In genomic region chr17:58060596-58061191, GRCh38 we compare ENCODE assay signal across 11 cellular contexts. TPM values are rescaled to one million over a fixed set of nuclear protein-coding genes. Genes with fewer than 3 reads are reported as not detected.
A peak's percentile ranks its signal among the peaks of the same experiment; 100 is the strongest.
DNase-seq lines count a peak whose midpoint lies in the region; ATAC-seq, FAIRE-seq and TF ChIP-seq lines count a peak whose summit lies in the region.
"Had no signal": no experiment of that assay in that cellular context is flagged by ENCODE, and none has a peak within 500 bp of the region (broad histone marks: within the 10 kb centered on the region; RNA-seq: fewer than 3 reads in every experiment).

No MANE protein-coding gene starts in this region.

- intact Hi-C loops in Right ventricle myocardium inferior (cut with DNase I): no loop called here
- intact Hi-C loops in HepG2 (cut with micrococcal nuclease; ENCODE audit: unreplicated experiment): no loop called here
- intact Hi-C loops in uterus (cut with DNase I; ENCODE audit: low total_unique reads): no loop called here

- H3K4me3 ChIP-seq in right atrium auricular region (no peak overlapping the region), HepG2 (replicated peaks in 1 of 3; ENCODE audit: insufficient read depth in 1 of 3, low read depth in 2 of 3, low read length in 3 of 3) (no peak overlapping the region), uterus (no peak overlapping the region)

- 5% methylated on average over 7 of the region's 9 CpGs for WGBS in HepG2 (ENCODE audit: low lambda C conversion rate)

- TF ChIP-seq RAD21 in HepG2 (CRISPR knock-in tag; IDR thresholded peaks at IDR 0.05): no peak

- BruUV-seq in HepG2 (replicated peaks; lab: Mats Ljungman, UMichigan): no TSS peak

- H3K79me2 ChIP-seq in HepG2 (ENCODE audit: insufficient read depth, low read length): no peaks in the 10 kb centered on the region

- TF ChIP-seq EP300 in HepG2 (IDR thresholded peaks at IDR 0.05; ENCODE audit: low read depth in 2 of 2, low read length in 2 of 2) (no peak), HepG2 (CRISPR knock-in tag; IDR thresholded peaks at IDR 0.05; ENCODE audit: borderline replicate concordance) (no peak)

- POLR2A ChIA-PET in HepG2 (lab: Yijun Ruan, JAX): interaction anchor here (1.0 kb wide), 1 partner anchor 22 kb away, joined by 4 read pairs; no protein-coding TSS in a partner anchor
- POLR2A ChIA-PET in HEK293T (lab: Yijun Ruan, JAX): interaction anchor here (0.7 to 1.5 kb wide), 3 partner anchors 8 to 54 kb away, joined by 3 to 5 read pairs (median 3); partner anchors contain the start of gene SRSF1

- TF ChIP-seq POLR2A in HepG2 (IDR thresholded peaks at IDR 0.05; ENCODE audit: insufficient read depth in 1 of 2, low read depth in 2 of 2, low read length in 2 of 2) (no peak), uterus (IDR thresholded peaks at IDR 0.05) (no peak)

- peak; percentile 85 for DNase-seq in Right ventricle myocardium inferior (ENCODE audit: missing footprints)
- DNase-seq in right atrium auricular region (ENCODE audit: low spot score): no peak
- DNase-seq in cerebellum (ENCODE audit: low spot score): peak; percentile 88
- no peak for DNase-seq in HepG2 (ENCODE audit: low spot score)
- peak; percentile 45 to 56 for DNase-seq in uterus
- DNase-seq in RCC 7860 (ENCODE audit: low spot score): no peak
- no peak for DNase-seq in HEK293T (ENCODE audit: extremely low spot score)
- DNase-seq in stimulated activated CD4-positive, alpha-beta T cell treated with anti-CD3 and anti-CD28 coated beads, Interleukin-12 subunit alpha, Interleukin-12 subunit beta, amount 100 ng/mL, for 4 hours: no peak
- DNase-seq: activated CD8-positive, alpha-beta memory T cell treated with anti-CD3 and anti-CD28 coated beads, Interleukin-2, amount 50 U/mL, for 48 hours; NCI-H345 had no signal

- in situ Hi-C loops in HepG2 (cut with HindIII; ENCODE audit: extremely low pct_ligation_motif_present, low pct_unique_long_range_greater_than_20kb): no loop called here

- ATAC-seq in Right ventricle myocardium inferior (peak; percentile 88), HepG2 (peak; percentile 54)
- ATAC-seq: natural killer cell treated with Interleukin-12 subunit alpha and Interleukin-12 subunit beta and Interleukin-15 and Interleukin-18, amount 100 ng/mL, for 72 hours had no signal

- H3K4me1 ChIP-seq in right atrium auricular region (peaks cover 0 to 13% of the 10 kb centered on the region in 2 donors), HepG2 (ENCODE audit: insufficient read depth, low read length) (no peaks in the 10 kb centered on the region), uterus (no peaks in the 10 kb centered on the region)

- H3K27ac ChIP-seq in right atrium auricular region (no peak overlapping the region), HepG2 (ENCODE audit: extremely low read length, insufficient read depth, low read length) (no peak overlapping the region), uterus (no peak overlapping the region)

- TF ChIP-seq CTCF in right atrium auricular region (IDR thresholded peaks at IDR 0.05): no peak
- no peak for TF ChIP-seq CTCF in HepG2 (CRISPR knock-in tag; IDR thresholded peaks at IDR 0.05)
- TF ChIP-seq CTCF in uterus (IDR thresholded peaks at IDR 0.05): no peak

- no peak overlapping the region for H2AFZ ChIP-seq in HepG2 (ENCODE audit: low read length)

- H3K27me3 ChIP-seq in right atrium auricular region (no peaks in the 10 kb centered on the region), HepG2 (ENCODE audit: control insufficient read depth in 1 of 2, insufficient read depth in 2 of 2, low read length in 2 of 2) (peaks cover 5 to 58% of the 10 kb centered on the region in 2 experiments), uterus (no peaks in the 10 kb centered on the region)

- H3K9me3 ChIP-seq in right atrium auricular region: no peaks in the 10 kb centered on the region
- H3K9me3 ChIP-seq in HepG2 (ENCODE audit: low read length): no peaks in the 10 kb centered on the region
- no peaks in the 10 kb centered on the region for H3K9me3 ChIP-seq in uterus

- no peak overlapping the region for H3K4me2 ChIP-seq in HepG2 (ENCODE audit: low read depth, low read length)

- no peak overlapping the region for H3K9ac ChIP-seq in HepG2 (ENCODE audit: insufficient read depth, low read depth, low read length)

- H3K36me3 ChIP-seq in right atrium auricular region (no peaks in the 10 kb centered on the region), HepG2 (replicated peaks in 1 of 2; ENCODE audit: control insufficient read depth in 1 of 2, insufficient read depth in 2 of 2, low read length in 2 of 2) (no peaks in the 10 kb centered on the region), uterus (no peaks in the 10 kb centered on the region)

- FAIRE-seq in HepG2 (lab: Jason Lieb, UNC) (no peak), RCC 7860 (lab: Jason Lieb, UNC) (no peak)

- no peaks in the 10 kb centered on the region for H4K20me1 ChIP-seq in HepG2 (ENCODE audit: insufficient read depth, low read length)

- CTCF ChIA-PET in HepG2 (lab: Yijun Ruan, JAX; ENCODE audit: low intra/inter-chr PET ratio, low total read pairs): no interaction called here
- CTCF ChIA-PET in HEK293T (lab: Yijun Ruan, JAX): interaction anchor here (0.7 kb wide), 1 partner anchor 74 kb away, joined by 4 read pairs; no protein-coding TSS in a partner anchor

TF ChIP-seq in HepG2, 621 proteins besides CTCF, POLR2A, EP300 and RAD21 (continues in another document):
- TF ChIP-seq ZNF557 (CRISPR knock-in tag; IDR thresholded peaks at IDR 0.05) (no peak), EZH2 (conservative IDR thresholded peaks at IDR 0.05; ENCODE audit: low read depth, low read length) (no peak), HNF4G (IDR thresholded peaks at IDR 0.05; ENCODE audit: borderline replicate concordance, low read depth, low read length) (no peak), HNF4G (CRISPR knock-in tag; IDR thresholded peaks at IDR 0.05; ENCODE audit: borderline replicate concordance, low read depth) (no peak)

TF ChIP-seq in HEK293T, 16 proteins besides CTCF, POLR2A, EP300 and RAD21 (continues in another document):
- TF ChIP-seq FOXM1 (IDR thresholded peaks at IDR 0.05; ENCODE audit: borderline replicate concordance) (no peak), ZNF384 (IDR thresholded peaks at IDR 0.05) (no peak), FOXA1 (IDR thresholded peaks at IDR 0.05) (no peak)

RNA-seq across cellular contexts. Expression of gene DYNLL2, which starts 22.5 kb away (rescaled TPM):
- 81.4 TPM for total RNA-seq in Right ventricle myocardium inferior
- 10 to 100 TPM; 27.7 to 27.9 TPM for total RNA-seq in right atrium auricular region
- 41.7 TPM for total RNA-seq in cerebellum
- 29.0 and 34.8 TPM in 2 replicates for total RNA-seq in HepG2 (2016; rRNA removed; fragmentation: Illumina TruSeq; extraction: Trizol)
- total RNA-seq in HepG2 (2016; cell fraction: cytosol; rRNA removed; fragmentation: Illumina TruSeq; extraction: Trizol; ENCODE audit: low read depth): 6.1 and 6.8 TPM in 2 replicates
- total RNA-seq in HepG2 (2016; cell fraction: insoluble cytoplasmic fraction; rRNA removed; fragmentation: Illumina TruSeq; extraction: Trizol): 29.9 and 31.0 TPM in 2 replicates
- 22.5 and 23.1 TPM in 2 replicates for total RNA-seq in HepG2 (2016; cell fraction: membrane; rRNA removed; fragmentation: Illumina TruSeq; extraction: Trizol)
- 16.4 and 17.6 TPM in 2 replicates for total RNA-seq in HepG2 (2016; cell fraction: nucleus; rRNA removed; fragmentation: Illumina TruSeq; extraction: Trizol)
- 9.5 and 10.5 TPM in 2 replicates for polyA plus RNA-seq in HepG2 (2011; rRNA removed)
- 6.6 and 7.9 TPM in 2 replicates for polyA plus RNA-seq in HepG2 (2011; cell fraction: cytosol; rRNA removed)
- 6.7 and 9.3 TPM in 2 replicates for polyA plus RNA-seq in HepG2 (2011; cell fraction: nucleus; rRNA removed)
- polyA plus RNA-seq in HepG2 (2012): 27.1 and 28.2 TPM in 2 replicates
- 7.8 and 8.2 TPM in 2 replicates for polyA plus RNA-seq in HepG2 (2016; cell fraction: cytosol; fragmentation: Illumina TruSeq; extraction: Trizol; ENCODE audit: low read depth)
- 44.6 and 48.8 TPM in 2 replicates for polyA plus RNA-seq in HepG2 (2016; cell fraction: insoluble cytoplasmic fraction; fragmentation: Illumina TruSeq; extraction: Trizol; ENCODE audit: low read depth)
- polyA plus RNA-seq in HepG2 (2016; cell fraction: membrane; fragmentation: Illumina TruSeq; extraction: Trizol; ENCODE audit: low read depth): 22.6 and 24.9 TPM in 2 replicates
- 31.1 and 32.2 TPM in 2 replicates for polyA plus RNA-seq in HepG2 (2016; cell fraction: nucleus; fragmentation: Illumina TruSeq; extraction: Trizol; ENCODE audit: insufficient read depth, low read depth)
- polyA minus RNA-seq in HepG2 (2011; rRNA and poly(A)+ RNA removed; ENCODE audit: low replicate concordance): 7.7 and 8.6 TPM in 2 replicates
- 5.7 and 6.4 TPM in 2 replicates for polyA minus RNA-seq in HepG2 (2011; cell fraction: cytosol; rRNA and poly(A)+ RNA removed)
- 13.6 and 19.5 TPM in 2 replicates for polyA minus RNA-seq in HepG2 (2011; cell fraction: nucleus; rRNA and poly(A)+ RNA removed)
- 10 to 100 TPM in 3 of 4 donors, 1 to 10 TPM in 1; 6.1 to 37.8 (median 23.2) TPM for total RNA-seq in uterus

RNA-seq across cellular contexts. Expression of gene SRSF1, which starts 53.6 kb away (rescaled TPM):
- total RNA-seq in Right ventricle myocardium inferior (92.8 TPM), right atrium auricular region (100 to 1,000 TPM in 1 of 2 donors, 10 to 100 TPM in 1; 70.6 to 101 TPM), cerebellum (310 TPM), HepG2 (2016; rRNA removed; fragmentation: Illumina TruSeq; extraction: Trizol) (445 and 520 TPM in 2 replicates), uterus (100 to 1,000 TPM; 116 to 429 (median 147) TPM)
- total RNA-seq in HepG2 (2016; cell fraction: cytosol; rRNA removed; fragmentation: Illumina TruSeq; extraction: Trizol; ENCODE audit: low read depth): 40.7 and 51.5 TPM in 2 replicates
- 472 and 528 TPM in 2 replicates for total RNA-seq in HepG2 (2016; cell fraction: insoluble cytoplasmic fraction; rRNA removed; fragmentation: Illumina TruSeq; extraction: Trizol)
- total RNA-seq in HepG2 (2016; cell fraction: membrane; rRNA removed; fragmentation: Illumina TruSeq; extraction: Trizol): 120 and 137 TPM in 2 replicates
- total RNA-seq in HepG2 (2016; cell fraction: nucleus; rRNA removed; fragmentation: Illumina TruSeq; extraction: Trizol): 332 and 353 TPM in 2 replicates
- polyA plus RNA-seq in HepG2 (2011; rRNA removed): 142 and 144 TPM in 2 replicates
- polyA plus RNA-seq in HepG2 (2011; cell fraction: cytosol; rRNA removed): 61.9 and 82.9 TPM in 2 replicates
- polyA plus RNA-seq in HepG2 (2011; cell fraction: nucleus; rRNA removed): 1,130 and 1,625 TPM in 2 replicates
- 96.9 and 161 TPM in 2 replicates for polyA plus RNA-seq in HepG2 (2012)
- 19.4 and 20.4 TPM in 2 replicates for polyA plus RNA-seq in HepG2 (2016; cell fraction: cytosol; fragmentation: Illumina TruSeq; extraction: Trizol; ENCODE audit: low read depth)
- polyA plus RNA-seq in HepG2 (2016; cell fraction: insoluble cytoplasmic fraction; fragmentation: Illumina TruSeq; extraction: Trizol; ENCODE audit: low read depth): 411 and 445 TPM in 2 replicates
- polyA plus RNA-seq in HepG2 (2016; cell fraction: membrane; fragmentation: Illumina TruSeq; extraction: Trizol; ENCODE audit: low read depth): 54.7 and 57.3 TPM in 2 replicates
- 359 and 383 TPM in 2 replicates for polyA plus RNA-seq in HepG2 (2016; cell fraction: nucleus; fragmentation: Illumina TruSeq; extraction: Trizol; ENCODE audit: insufficient read depth, low read depth)
- polyA minus RNA-seq in HepG2 (2011; rRNA and poly(A)+ RNA removed; ENCODE audit: low replicate concordance): 673 and 710 TPM in 2 replicates
- polyA minus RNA-seq in HepG2 (2011; cell fraction: cytosol; rRNA and poly(A)+ RNA removed): 78.3 and 89.3 TPM in 2 replicates
- 1,057 and 1,237 TPM in 2 replicates for polyA minus RNA-seq in HepG2 (2011; cell fraction: nucleus; rRNA and poly(A)+ RNA removed)

Comparison
In these comparisons a context has a peak if more than half of its experiments do, and no peak if none do; other contexts are left out.
1. DNase-seq: peak in Right ventricle myocardium inferior (single experiment), cerebellum (single experiment) and uterus (2 of 2); none in right atrium auricular region (single experiment), HepG2 (single experiment), RCC 7860 (single experiment), HEK293T (single experiment) and stimulated activated CD4-positive, alpha-beta T cell treated with anti-CD3 and anti-CD28 coated beads, Interleukin-12 subunit alpha, Interleukin-12 subunit beta, amount 100 ng/mL, for 4 hours (single experiment).